Comparison of ENCODE assay signal across 1 cellular context in genomic region chr15:50908209-50909043, GRCh38.
TF ChIP-seq lines count a peak whose summit lies in the region.

AP4E1 (plus strand) TSS chr15:50908683; CDS start chr15:50908779, 96 bp downstream.

TF ChIP-seq in SK-N-SH, 30 proteins besides CTCF, POLR2A, EP300 and RAD21 (continued from another document):
- no peak for TF ChIP-seq PBX3 (IDR thresholded peaks at IDR 0.05)
- TF ChIP-seq RXRA (IDR thresholded peaks at IDR 0.05; ENCODE audit: borderline replicate concordance, low read depth) = no peak
- peak; percentile 80 for TF ChIP-seq GABPA (IDR thresholded peaks at IDR 0.05; ENCODE audit: low read depth)
- TF ChIP-seq USF2 (IDR thresholded peaks at IDR 0.05; ENCODE audit: borderline replicate concordance, low read depth, low read length) = no peak
- peak; percentile 76 for TF ChIP-seq MAX (IDR thresholded peaks at IDR 0.05; ENCODE audit: low read depth)
- TF ChIP-seq RCOR1 (IDR thresholded peaks at IDR 0.05; ENCODE audit: low read length) = peak; percentile 65; the same call in 1 of the 2 replicates
- peak; percentile 70 for TF ChIP-seq SMC3 (IDR thresholded peaks at IDR 0.05; ENCODE audit: low read depth, low read length)
